In genomic region chr9:37992924-37993349, GRCh38 we compare ENCODE assay signal across 17 cellular contexts.
DNase-seq lines count a peak whose midpoint lies in the region; ATAC-seq and TF ChIP-seq lines count a peak whose summit lies in the region.
"Had no signal": no experiment of that assay in that cellular context is flagged by ENCODE, and none has a peak within 500 bp of the region (broad histone marks: within the 10 kb centered on the region; RNA-seq: fewer than 3 reads in every experiment).

No MANE protein-coding gene starts in this region.

- TF ChIP-seq POLR2A in IMR-90 (IDR thresholded peaks at IDR 0.05; ENCODE audit: low read depth, low read length) (no peak), adrenal gland (IDR thresholded peaks at IDR 0.05) (no peak)

- H2AFZ ChIP-seq in IMR-90 (replicated peaks; ENCODE audit: low read length, poor library complexity): no peak overlapping the region

- peaks cover 38% of the 10 kb centered on the region for H3K9me1 ChIP-seq in IMR-90 (ENCODE audit: insufficient read depth, low read length)

- no peak overlapping the region for H3K9ac ChIP-seq in IMR-90 (ENCODE audit: low read depth, low read length)

- H3K4ac ChIP-seq in IMR-90 (ENCODE audit: low read depth, low read length): peak overlapping the region; percentile 56; the same call in 1 of the 2 replicates

- H3K4me3 ChIP-seq in IMR-90 (ENCODE audit: insufficient read depth, low read depth, low read length) (no peak overlapping the region), adrenal gland (no peak overlapping the region), mucosa of descending colon (no peak overlapping the region)
- H3K4me3 ChIP-seq in effector memory CD4-positive, alpha-beta T cell (ENCODE audit: insufficient read depth, low read depth, low read length, poor library complexity, severe bottlenecking): no peak overlapping the region
- H3K4me3 ChIP-seq: vagina had no signal

- in situ Hi-C loops in IMR-90 (cut with MboI; ENCODE audit: low sequenced_read_pairs): no loop called here

- 0 out of 4 replicates have a peak overlapping the region, but pooled peaks of 1 of the 2 experiments have one; percentile 5 for H4K8ac ChIP-seq in IMR-90 (ENCODE audit: low read depth in 2 of 2, low read length in 2 of 2)

- DNase-seq in AML-193 (lab: John Stamatoyannopoulos, UW): peak; percentile 50 to 69
- DNase-seq in IMR-90: no peak
- peak in 4 of 7 donors; percentile 35 to 61 (median 55) for DNase-seq in adrenal gland
- DNase-seq in midbrain (lab: John Stamatoyannopoulos, UW): peak; percentile 42
- no peak for DNase-seq in NCI-H187 (lab: John Stamatoyannopoulos, UW)
- no peak for DNase-seq in effector memory CD4-positive, alpha-beta T cell
- DNase-seq in mucosa of descending colon: no peak
- no peak for DNase-seq in glomerular visceral epithelial cell (ENCODE audit: extremely low spot score)
- DNase-seq: activated T-cell treated with anti-CD3 and anti-CD28 coated beads, Interleukin-2, amount 50 U/mL, for 48 hours; effector memory CD8-positive, alpha-beta T cell; left colon; NCI-H1436 treated with DMSO at 0.1 percent for 48 hours; NCI-H526; SHP77 treated with DMSO at 0.1 percent for 48 hours had no signal

- no peak overlapping the region for H3K56ac ChIP-seq in IMR-90 (ENCODE audit: extremely low read depth, insufficient read depth, low read length)

- H3K23ac ChIP-seq in IMR-90 (ENCODE audit: low read depth, low read length): no peak overlapping the region

- no peak overlapping the region; the same call in 1 of the 2 replicates for H3K14ac ChIP-seq in IMR-90 (replicated peaks; ENCODE audit: low read depth, low read length)

- POLR2A ChIA-PET in IMR-90 (lab: Charles Lee; ENCODE audit: unreplicated experiment): no interaction called here

- peaks cover 58 to 95% of the 10 kb centered on the region in 2 experiments for H3K79me1 ChIP-seq in IMR-90 (ENCODE audit: low read depth in 1 of 2, low read length in 2 of 2)

- CTCF ChIA-PET in IMR-90 (lab: Yijun Ruan, JAX): no interaction called here

- H3K18ac ChIP-seq in IMR-90 (ENCODE audit: low read depth, low read length): no peak overlapping the region

- peak overlapping the region; percentile 77; the same call in 1 of the 2 replicates for H2AK5ac ChIP-seq in IMR-90 (ENCODE audit: low read depth, low read length)

- no peak overlapping the region for H2BK15ac ChIP-seq in IMR-90 (ENCODE audit: low read depth, low read length)

- ATAC-seq in IMR-90 (ENCODE audit: low read depth) (no peak), mucosa of descending colon (no peak)
- ATAC-seq: activated CD4-positive, CD25-positive, alpha-beta regulatory T cell treated with anti-CD3 and anti-CD28 coated beads, Interleukin-2, amount 50 U/mL, for 24 hours; effector memory CD8-positive, alpha-beta T cell; HCT116; left colon had no signal

- H3K27ac ChIP-seq in IMR-90 (ENCODE audit: insufficient read depth, low read length) (no peak overlapping the region), adrenal gland (peak overlapping the region in 3 of 5 donors; percentile 18 to 55 (median 22))
- H3K27ac ChIP-seq in effector memory CD4-positive, alpha-beta T cell (ENCODE audit: insufficient read depth, low read length, poor library complexity, severe bottlenecking): no peak overlapping the region
- H3K27ac ChIP-seq: vagina had no signal

- peaks cover 44% of the 10 kb centered on the region for H4K20me1 ChIP-seq in IMR-90 (ENCODE audit: insufficient read depth, low read length)

- H2BK5ac ChIP-seq in IMR-90 (ENCODE audit: low read depth, low read length, poor library complexity, severe bottlenecking): no peak overlapping the region

- intact Hi-C loops in IMR-90 (cut with micrococcal nuclease) (no loop called here), adrenal gland (cut with DNase I) (no loop called here), mucosa of descending colon (cut with DNase I, micrococcal nuclease) (no loop called here)

- no TSS peak for BruUV-seq in IMR-90 (replicated peaks; lab: Mats Ljungman, UMichigan)

- no peak overlapping the region for H2AK9ac ChIP-seq in IMR-90 (replicated peaks; ENCODE audit: low read depth, low read length, poor library complexity)

- TF ChIP-seq CTCF in IMR-90 (conservative IDR thresholded peaks at IDR 0.05; ENCODE audit: low read depth, low read length) (no peak), adrenal gland (IDR thresholded peaks at IDR 0.05) (no peak), mucosa of descending colon (IDR thresholded peaks at IDR 0.05) (no peak)

- H4K5ac ChIP-seq in IMR-90 (ENCODE audit: low read depth, low read length): peak overlapping the region; percentile 17; the same call in 1 of the 2 replicates

- TF ChIP-seq RAD21 in IMR-90 (IDR thresholded peaks at IDR 0.05; ENCODE audit: low read length): no peak

- dilution Hi-C loops in IMR-90 (cut with HindIII; ENCODE audit: low sequenced_read_pairs, unreplicated experiment): no loop called here

- no peaks in the 10 kb centered on the region for H3K9me3 ChIP-seq in IMR-90 (ENCODE audit: control insufficient read depth, insufficient read depth, low read length)
- H3K9me3 ChIP-seq in adrenal gland (replicated peaks in 1 of 3): no peaks in the 10 kb centered on the region
- H3K9me3 ChIP-seq in effector memory CD4-positive, alpha-beta T cell (ENCODE audit: control insufficient read depth, low read length): no peaks in the 10 kb centered on the region
- H3K9me3 ChIP-seq in mucosa of descending colon: no peaks in the 10 kb centered on the region
- H3K9me3 ChIP-seq: vagina had no signal

- no peak overlapping the region for H4K91ac ChIP-seq in IMR-90 (ENCODE audit: insufficient read depth, low read depth, low read length)

- H3K27me3 ChIP-seq in IMR-90 (ENCODE audit: control insufficient read depth, insufficient read depth, low read length): no peaks in the 10 kb centered on the region
- H3K27me3 ChIP-seq in adrenal gland: no peaks in the 10 kb centered on the region
- H3K27me3 ChIP-seq in effector memory CD4-positive, alpha-beta T cell (replicated peaks; ENCODE audit: control insufficient read depth, insufficient read depth, low read length, poor library complexity, severe bottlenecking): no peaks in the 10 kb centered on the region
- H3K27me3 ChIP-seq: vagina had no signal

- no peak overlapping the region for H2BK20ac ChIP-seq in IMR-90 (ENCODE audit: low read depth, low read length)

- no CpG with 5 or more reads among the region's 8 CpGs for WGBS in IMR-90 (ENCODE audit: extremely low coverage in 2 of 2, insufficient read length in 1 of 2), 2 experiments
- 60 to 85% (median 77%) methylated on average over 8 of the region's 8 CpGs for WGBS in adrenal gland, 4 donors

- no peak overlapping the region for H3K4me2 ChIP-seq in IMR-90 (ENCODE audit: low read depth, low read length)

- no peak overlapping the region for H2BK120ac ChIP-seq in IMR-90 (ENCODE audit: low read depth, low read length)

- H3K4me1 ChIP-seq in IMR-90 (ENCODE audit: control insufficient read depth, insufficient read depth, low read length): peaks cover 27% of the 10 kb centered on the region
- H3K4me1 ChIP-seq in adrenal gland (replicated peaks in 1 of 2): peaks cover 4 to 21% of the 10 kb centered on the region in 2 donors
- H3K4me1 ChIP-seq in effector memory CD4-positive, alpha-beta T cell (ENCODE audit: control insufficient read depth, insufficient read depth, low read length, poor library complexity, severe bottlenecking): no peaks in the 10 kb centered on the region
- H3K4me1 ChIP-seq in mucosa of descending colon (ENCODE audit: low read depth): no peaks in the 10 kb centered on the region

- H3K36me3 ChIP-seq in IMR-90 (ENCODE audit: control insufficient read depth, insufficient read depth, low read length) (peaks cover 9% of the 10 kb centered on the region), adrenal gland (replicated peaks in 1 of 2) (no peaks in the 10 kb centered on the region), mucosa of descending colon (ENCODE audit: low read depth) (no peaks in the 10 kb centered on the region)
- H3K36me3 ChIP-seq in effector memory CD4-positive, alpha-beta T cell (ENCODE audit: control insufficient read depth, insufficient read depth, low read length): no peaks in the 10 kb centered on the region
- H3K36me3 ChIP-seq: vagina had no signal

TF ChIP-seq in IMR-90, 13 proteins besides CTCF, POLR2A, EP300 and RAD21:
- TF ChIP-seq CHD1 (IDR thresholded peaks at IDR 0.05; ENCODE audit: low read depth, low read length) (no peak), BHLHE40 (IDR thresholded peaks at IDR 0.05; ENCODE audit: low read depth, low read length) (no peak), SMC3 (IDR thresholded peaks at IDR 0.05; ENCODE audit: low read depth, low read length) (no peak), ELK1 (IDR thresholded peaks at IDR 0.05; ENCODE audit: borderline replicate concordance, low read depth, low read length) (no peak), RCOR1 (IDR thresholded peaks at IDR 0.05; ENCODE audit: insufficient replicate concordance, low read length) (no peak), MXI1 (IDR thresholded peaks at IDR 0.05; ENCODE audit: borderline replicate concordance, low read depth, low read length) (no peak), USF2 (IDR thresholded peaks at IDR 0.05; ENCODE audit: low read depth, low read length) (no peak), MAFK (IDR thresholded peaks at IDR 0.05; ENCODE audit: low read depth, low read length) (no peak), MAZ (IDR thresholded peaks at IDR 0.05; ENCODE audit: borderline replicate concordance, low read depth, low read length) (no peak), NFE2L2 (IDR thresholded peaks at IDR 0.05; ENCODE audit: low read depth, low read length) (no peak), CEBPB (IDR thresholded peaks at IDR 0.05; ENCODE audit: low read depth, low read length) (no peak), RFX5 (IDR thresholded peaks at IDR 0.05; ENCODE audit: low read depth, low read length) (no peak), FOS (IDR thresholded peaks at IDR 0.05; ENCODE audit: low read depth, low read length) (no peak)

Comparison
In these comparisons a context has a peak if more than half of its experiments do, and no peak if none do; other contexts are left out.
1. DNase-seq: peak in AML-193 (2 of 2), adrenal gland (4 of 7) and midbrain (single experiment); none in IMR-90 (single experiment), NCI-H187 (0 of 2), effector memory CD4-positive, alpha-beta T cell (0 of 3), mucosa of descending colon (0 of 3) and glomerular visceral epithelial cell (single experiment).
2. H3K27ac ChIP-seq: peak in adrenal gland (3 of 5); none in IMR-90 (single experiment) and effector memory CD4-positive, alpha-beta T cell (single experiment).